ENCODE assay signal across 12 cellular contexts in genomic region chr15:26102365-26102764, GRCh38.
A peak's percentile ranks its signal among the peaks of the same experiment; 100 is the strongest.
DNase-seq lines count a peak whose midpoint lies in the region; ATAC-seq, FAIRE-seq and TF ChIP-seq lines count a peak whose summit lies in the region.
"Had no signal": no experiment of that assay in that cellular context is flagged by ENCODE, and none has a peak within 500 bp of the region (broad histone marks: within the 10 kb centered on the region; RNA-seq: fewer than 3 reads in every experiment).

No MANE protein-coding gene starts in this region.

- H3K27me3 ChIP-seq in HepG2 (ENCODE audit: control insufficient read depth in 1 of 2, insufficient read depth in 2 of 2, low read length in 2 of 2) = no peaks in the 10 kb centered on the region
- H3K27me3 ChIP-seq in right lobe of liver = no peaks in the 10 kb centered on the region
- no peaks in the 10 kb centered on the region for H3K27me3 ChIP-seq in K562 (ENCODE audit: control insufficient read depth in 2 of 2, insufficient read depth in 2 of 2, low read length in 2 of 2)
- no peaks in the 10 kb centered on the region for H3K27me3 ChIP-seq in iPS-20b (ENCODE audit: insufficient read depth, low read length)
- H3K27me3 ChIP-seq: BLaER1 treated with 17β-estradiol and CSF1 and Interleukin-3, amounts not matched to agents 10 nM and 100 nM had no signal

- CTCF ChIA-PET in HepG2 (lab: Yijun Ruan, JAX; ENCODE audit: low intra/inter-chr PET ratio, low total read pairs) = no interaction called here
- CTCF ChIA-PET in K562 (lab: Yijun Ruan, JAX; ENCODE audit: low intra/inter-chr PET ratio) = no interaction called here

- H3K9me3 ChIP-seq in HepG2 (ENCODE audit: low read length) (peaks cover 9% of the 10 kb centered on the region), right lobe of liver (no peaks in the 10 kb centered on the region), K562 (replicated peaks; ENCODE audit: control insufficient read depth, insufficient read depth, low read depth, low read length) (no peaks in the 10 kb centered on the region), iPS-20b (ENCODE audit: insufficient read depth, low read depth, low read length) (peaks cover 11% of the 10 kb centered on the region; the same call in 1 of the 2 replicates)

- DNase-seq in HepG2 (ENCODE audit: low spot score) (no peak), right lobe of liver (no peak), K562 (ENCODE audit: extremely low read depth in 1 of 4, low spot score in 3 of 4) (peak in 1 of 4 experiments; percentile 19), GM12892 (ENCODE audit: insufficient read length) (no peak), DMS153 (lab: John Stamatoyannopoulos, UW) (no peak)
- no peak for DNase-seq in activated naive CD4-positive, alpha-beta T cell treated with Interleukin-2 at 50 U/mL for 16 hours
- DNase-seq: HCEC 1CT had no signal

- H4K20me1 ChIP-seq in HepG2 (ENCODE audit: insufficient read depth, low read length) (no peaks in the 10 kb centered on the region), K562 (replicated peaks; ENCODE audit: control insufficient read depth, insufficient read depth, low read length) (no peaks in the 10 kb centered on the region)
- H4K20me1 ChIP-seq: BLaER1 treated with 17β-estradiol and CSF1 and Interleukin-3, amounts not matched to agents 10 nM and 100 nM had no signal

- H3K9ac ChIP-seq in HepG2 (ENCODE audit: insufficient read depth, low read depth, low read length) = no peak overlapping the region
- no peak overlapping the region for H3K9ac ChIP-seq in K562 (ENCODE audit: insufficient read depth in 1 of 2, low read depth in 2 of 2, low read length in 2 of 2)
- peak overlapping the region; percentile 6; the same call in 1 of the 2 replicates for H3K9ac ChIP-seq in iPS-20b (ENCODE audit: low read depth, low read length)
- H3K9ac ChIP-seq: BLaER1 treated with 17β-estradiol and CSF1 and Interleukin-3, amounts not matched to agents 10 nM and 100 nM had no signal

- no peak for TF ChIP-seq EP300 in HepG2 (IDR thresholded peaks at IDR 0.05; ENCODE audit: low read depth in 2 of 2, low read length in 2 of 2)
- no peak for TF ChIP-seq EP300 in HepG2 (CRISPR knock-in tag; IDR thresholded peaks at IDR 0.05; ENCODE audit: borderline replicate concordance)
- no peak for TF ChIP-seq EP300 in K562 (IDR thresholded peaks at IDR 0.05; ENCODE audit: low read length)

- FAIRE-seq in HepG2 (lab: Jason Lieb, UNC) (no peak), K562 (lab: Jason Lieb, UNC) (no peak), GM12892 (lab: Jason Lieb, UNC) (no peak)
- FAIRE-seq: GM12878 had no signal

- no peaks in the 10 kb centered on the region for H3K79me2 ChIP-seq in HepG2 (ENCODE audit: insufficient read depth, low read length)
- H3K79me2 ChIP-seq in K562 (ENCODE audit: control insufficient read depth, insufficient read depth, low read length) = no peaks in the 10 kb centered on the region

- no TSS peak for BruUV-seq in HepG2 (replicated peaks; lab: Mats Ljungman, UMichigan)
- no TSS peak for BruUV-seq in K562 (replicated peaks; lab: Mats Ljungman, UMichigan)

- intact Hi-C loops in HepG2 (cut with micrococcal nuclease; ENCODE audit: unreplicated experiment) = no loop called here
- intact Hi-C loops in right lobe of liver (cut with DNase I) = no loop called here
- intact Hi-C loops in K562 (cut with micrococcal nuclease) = no loop called here

- TF ChIP-seq CTCF in HepG2 (CRISPR knock-in tag; IDR thresholded peaks at IDR 0.05) (no peak), right lobe of liver (IDR thresholded peaks at IDR 0.05) (no peak), K562 (IDR thresholded peaks at IDR 0.05 in 2 of 3, conservative IDR thresholded peaks at IDR 0.05 in 1 of 3; ENCODE audit: insufficient read depth in 2 of 3, low read depth in 1 of 3, low read length in 3 of 3) (no peak)

- in situ Hi-C loops in HepG2 (cut with HindIII; ENCODE audit: extremely low pct_ligation_motif_present, low pct_unique_long_range_greater_than_20kb) (no loop called here), K562 (cut with MboI) (no loop called here)

- ATAC-seq in HepG2 (no peak), right lobe of liver (no peak), K562 (no peak), GM21528 (IDR thresholded peaks at IDR 0.05; ENCODE audit: low FRiP score, unreplicated experiment) (no peak)
- ATAC-seq: GM12878 had no signal

- H3K9me1 ChIP-seq in K562 (ENCODE audit: control insufficient read depth, insufficient read depth, low read length) = no peaks in the 10 kb centered on the region

- no peak overlapping the region for H3K4me3 ChIP-seq in HepG2 (replicated peaks in 1 of 3; ENCODE audit: insufficient read depth in 1 of 3, low read depth in 2 of 3, low read length in 3 of 3)
- H3K4me3 ChIP-seq in right lobe of liver = no peak overlapping the region
- H3K4me3 ChIP-seq in K562 = no peak overlapping the region
- peak overlapping the region; percentile 9; the same call in 1 of the 2 replicates for H3K4me3 ChIP-seq in iPS-20b (ENCODE audit: low read length)
- H3K4me3 ChIP-seq: BLaER1 treated with 17β-estradiol and CSF1 and Interleukin-3, amounts not matched to agents 10 nM and 100 nM; GM12878 had no signal

- POLR2A ChIA-PET in HepG2 (lab: Yijun Ruan, JAX) = no interaction called here
- POLR2A ChIA-PET in K562 (lab: Yijun Ruan, JAX) = interaction anchor here (0.6 kb wide), 1 partner anchor 15 kb away, joined by 4 read pairs; no protein-coding TSS in a partner anchor

- TF ChIP-seq POLR2A in HepG2 (IDR thresholded peaks at IDR 0.05; ENCODE audit: insufficient read depth in 1 of 2, low read depth in 2 of 2, low read length in 2 of 2) = no peak
- no peak for TF ChIP-seq POLR2A in right lobe of liver (IDR thresholded peaks at IDR 0.05)
- TF ChIP-seq POLR2A in K562 (conservative IDR thresholded peaks at IDR 0.05) = no peak
- TF ChIP-seq POLR2A in GM12892 (IDR thresholded peaks at IDR 0.05; ENCODE audit: low read depth, low read length) = no peak

- H2AFZ ChIP-seq in HepG2 (ENCODE audit: low read length) (no peak overlapping the region), K562 (ENCODE audit: low read depth, low read length) (peak overlapping the region; percentile 34; the same call in 1 of the 2 replicates)

- no peaks in the 10 kb centered on the region for H3K4me1 ChIP-seq in HepG2 (ENCODE audit: insufficient read depth, low read length)
- H3K4me1 ChIP-seq in right lobe of liver = no peaks in the 10 kb centered on the region
- H3K4me1 ChIP-seq in K562 (replicated peaks in 1 of 2; ENCODE audit: control insufficient read depth in 2 of 2, insufficient read depth in 2 of 2, low read length in 2 of 2) = no peaks in the 10 kb centered on the region
- peaks cover 11% of the 10 kb centered on the region; the same call in 1 of the 2 replicates for H3K4me1 ChIP-seq in iPS-20b (ENCODE audit: insufficient read depth, low read length)

- 39% methylated on average over 4 of the region's 4 CpGs for WGBS in HepG2 (ENCODE audit: low lambda C conversion rate)
- 62% methylated on average over 4 of the region's 4 CpGs for WGBS in right lobe of liver (ENCODE audit: insufficient coverage, low coverage, low lambda C conversion rate, missing lambda C conversion rate)
- 7% methylated on average over 4 of the region's 4 CpGs for WGBS in K562 (ENCODE audit: insufficient coverage, low coverage, missing lambda C conversion rate)

- H3K27ac ChIP-seq in HepG2 (ENCODE audit: extremely low read length, insufficient read depth, low read length) (no peak overlapping the region), right lobe of liver (no peak overlapping the region), K562 (ENCODE audit: extremely low read depth, low read depth, low read length) (no peak overlapping the region), iPS-20b (ENCODE audit: low read length) (no peak overlapping the region)
- H3K27ac ChIP-seq: 22Rv1; BLaER1 treated with 17β-estradiol and CSF1 and Interleukin-3, amounts not matched to agents 10 nM and 100 nM had no signal

- H3K36me3 ChIP-seq in HepG2 (replicated peaks in 1 of 2; ENCODE audit: control insufficient read depth in 1 of 2, insufficient read depth in 2 of 2, low read length in 2 of 2) = no peaks in the 10 kb centered on the region
- H3K36me3 ChIP-seq in right lobe of liver = no peaks in the 10 kb centered on the region
- no peaks in the 10 kb centered on the region for H3K36me3 ChIP-seq in K562 (ENCODE audit: control insufficient read depth, insufficient read depth, low read length)
- no peaks in the 10 kb centered on the region for H3K36me3 ChIP-seq in iPS-20b (ENCODE audit: insufficient read depth, low read depth, low read length)
- H3K36me3 ChIP-seq: BLaER1 treated with 17β-estradiol and CSF1 and Interleukin-3, amounts not matched to agents 10 nM and 100 nM had no signal

- H3K4me2 ChIP-seq in HepG2 (ENCODE audit: low read depth, low read length) (no peak overlapping the region), K562 (ENCODE audit: insufficient read depth, low read length) (no peak overlapping the region)

- TF ChIP-seq RAD21 in HepG2 (CRISPR knock-in tag; IDR thresholded peaks at IDR 0.05) (no peak), K562 (CRISPR knock-in tag; conservative IDR thresholded peaks at IDR 0.05 in 1 of 2, IDR thresholded peaks at IDR 0.05 in 1 of 2) (no peak)

TF ChIP-seq in K562, 482 proteins besides CTCF, POLR2A, EP300 and RAD21 (continues in another document):
- TF ChIP-seq NUFIP1 (IDR thresholded peaks at IDR 0.05; ENCODE audit: partially characterized antibody) (no peak), FOXM1 (IDR thresholded peaks at IDR 0.05; ENCODE audit: low read depth) (no peak), FOXM1 (CRISPR knock-in tag; IDR thresholded peaks at IDR 0.05; ENCODE audit: low read depth) (no peak), C11orf30 (IDR thresholded peaks at IDR 0.05; ENCODE audit: low read depth) (peak; percentile 78; the same call in 1 of the 2 replicates)

Comparison
In these comparisons a context has a peak if more than half of its experiments do, and no peak if none do; other contexts are left out.
1. Of the 241 proteins assayed by ChIP-seq in both HepG2 and K562: peak only in HepG2: none; only in K562: MAFG; in both: MAFF and MAFK; in neither: 238.